ENCODE assay signal across 1 cellular context in the genomic region with DNA sequence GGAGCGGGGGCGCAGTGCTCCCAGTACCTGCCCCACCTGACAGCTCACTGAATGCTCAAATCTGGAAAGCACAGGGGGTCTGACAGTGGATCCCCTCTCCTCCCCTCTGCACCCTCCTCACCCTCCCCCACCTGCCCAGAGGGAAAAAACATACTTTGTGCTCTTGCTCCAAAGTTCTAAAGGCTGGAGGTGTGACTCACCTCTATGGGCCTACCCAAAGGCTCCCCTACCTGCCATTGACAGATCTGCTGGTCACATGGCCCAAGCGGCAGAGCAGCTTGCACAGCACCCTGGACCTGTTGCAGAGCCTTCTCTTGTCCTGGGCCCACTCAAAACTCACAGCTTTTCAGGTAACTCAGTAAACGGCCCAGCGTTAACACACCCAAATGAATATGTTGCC.
TF ChIP-seq lines count a peak whose summit lies in the region.

No MANE protein-coding gene starts in this region.

TF ChIP-seq in HepG2, 621 proteins besides CTCF, POLR2A, EP300 and RAD21:
- TF ChIP-seq ZNF672 (CRISPR knock-in tag; IDR thresholded peaks at IDR 0.05) (no peak), FOSL2 (CRISPR knock-in tag; IDR thresholded peaks at IDR 0.05) (peak; percentile 37; the same call in 1 of the 2 replicates), SMARCC2 (IDR thresholded peaks at IDR 0.05) (no peak), ZNF644 (CRISPR knock-in tag; IDR thresholded peaks at IDR 0.05; ENCODE audit: low read depth) (no peak), TSC22D2 (CRISPR knock-in tag; IDR thresholded peaks at IDR 0.05; ENCODE audit: borderline replicate concordance) (no peak), RCOR2 (CRISPR knock-in tag; IDR thresholded peaks at IDR 0.05) (no peak), GFI1 (CRISPR knock-in tag; IDR thresholded peaks at IDR 0.05; ENCODE audit: borderline replicate concordance) (no peak), ISX (CRISPR knock-in tag; conservative IDR thresholded peaks at IDR 0.05) (no peak), CREM (IDR thresholded peaks at IDR 0.05) (no peak), CREM (CRISPR knock-in tag; IDR thresholded peaks at IDR 0.05) (no peak), ZMAT3 (CRISPR knock-in tag; conservative IDR thresholded peaks at IDR 0.05) (no peak)
- TF ChIP-seq, protein P1, sequence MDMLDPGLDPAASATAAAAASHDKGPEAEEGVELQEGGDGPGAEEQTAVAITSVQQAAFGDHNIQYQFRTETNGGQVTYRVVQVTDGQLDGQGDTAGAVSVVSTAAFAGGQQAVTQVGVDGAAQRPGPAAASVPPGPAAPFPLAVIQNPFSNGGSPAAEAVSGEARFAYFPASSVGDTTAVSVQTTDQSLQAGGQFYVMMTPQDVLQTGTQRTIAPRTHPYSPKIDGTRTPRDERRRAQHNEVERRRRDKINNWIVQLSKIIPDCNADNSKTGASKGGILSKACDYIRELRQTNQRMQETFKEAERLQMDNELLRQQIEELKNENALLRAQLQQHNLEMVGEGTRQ (IDR thresholded peaks at IDR 0.05; ENCODE audit: low read depth, low read length), result 0 out of 2 replicates have a peak, but pooled peaks have one; percentile 13
- TF ChIP-seq, protein P1 (CRISPR knock-in tag; IDR thresholded peaks at IDR 0.05; ENCODE audit: borderline replicate concordance), result no peak
- TF ChIP-seq, protein P2, sequence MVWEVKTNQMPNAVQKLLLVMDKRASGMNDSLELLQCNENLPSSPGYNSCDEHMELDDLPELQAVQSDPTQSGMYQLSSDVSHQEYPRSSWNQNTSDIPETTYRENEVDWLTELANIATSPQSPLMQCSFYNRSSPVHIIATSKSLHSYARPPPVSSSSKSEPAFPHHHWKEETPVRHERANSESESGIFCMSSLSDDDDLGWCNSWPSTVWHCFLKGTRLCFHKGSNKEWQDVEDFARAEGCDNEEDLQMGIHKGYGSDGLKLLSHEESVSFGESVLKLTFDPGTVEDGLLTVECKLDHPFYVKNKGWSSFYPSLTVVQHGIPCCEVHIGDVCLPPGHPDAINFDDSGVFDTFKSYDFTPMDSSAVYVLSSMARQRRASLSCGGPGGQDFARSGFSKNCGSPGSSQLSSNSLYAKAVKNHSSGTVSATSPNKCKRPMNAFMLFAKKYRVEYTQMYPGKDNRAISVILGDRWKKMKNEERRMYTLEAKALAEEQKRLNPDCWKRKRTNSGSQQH (CRISPR knock-in tag; IDR thresholded peaks at IDR 0.05; ENCODE audit: low read depth), result no peak
- TF ChIP-seq, protein P3, sequence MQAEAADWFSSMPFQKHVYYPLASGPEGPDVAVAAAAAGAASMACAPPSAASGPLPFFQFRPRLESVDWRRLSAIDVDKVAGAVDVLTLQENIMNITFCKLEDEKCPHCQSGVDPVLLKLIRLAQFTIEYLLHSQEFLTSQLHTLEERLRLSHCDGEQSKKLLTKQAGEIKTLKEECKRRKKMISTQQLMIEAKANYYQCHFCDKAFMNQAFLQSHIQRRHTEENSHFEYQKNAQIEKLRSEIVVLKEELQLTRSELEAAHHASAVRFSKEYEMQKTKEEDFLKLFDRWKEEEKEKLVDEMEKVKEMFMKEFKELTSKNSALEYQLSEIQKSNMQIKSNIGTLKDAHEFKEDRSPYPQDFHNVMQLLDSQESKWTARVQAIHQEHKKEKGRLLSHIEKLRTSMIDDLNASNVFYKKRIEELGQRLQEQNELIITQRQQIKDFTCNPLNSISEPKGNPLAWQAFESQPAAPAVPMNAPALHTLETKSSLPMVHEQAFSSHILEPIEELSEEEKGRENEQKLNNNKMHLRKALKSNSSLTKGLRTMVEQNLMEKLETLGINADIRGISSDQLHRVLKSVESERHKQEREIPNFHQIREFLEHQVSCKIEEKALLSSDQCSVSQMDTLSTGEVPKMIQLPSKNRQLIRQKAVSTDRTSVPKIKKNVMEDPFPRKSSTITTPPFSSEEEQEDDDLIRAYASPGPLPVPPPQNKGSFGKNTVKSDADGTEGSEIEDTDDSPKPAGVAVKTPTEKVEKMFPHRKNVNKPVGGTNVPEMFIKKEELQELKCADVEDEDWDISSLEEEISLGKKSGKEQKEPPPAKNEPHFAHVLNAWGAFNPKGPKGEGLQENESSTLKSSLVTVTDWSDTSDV (CRISPR knock-in tag; IDR thresholded peaks at IDR 0.05), result no peak
